In the genomic region with DNA sequence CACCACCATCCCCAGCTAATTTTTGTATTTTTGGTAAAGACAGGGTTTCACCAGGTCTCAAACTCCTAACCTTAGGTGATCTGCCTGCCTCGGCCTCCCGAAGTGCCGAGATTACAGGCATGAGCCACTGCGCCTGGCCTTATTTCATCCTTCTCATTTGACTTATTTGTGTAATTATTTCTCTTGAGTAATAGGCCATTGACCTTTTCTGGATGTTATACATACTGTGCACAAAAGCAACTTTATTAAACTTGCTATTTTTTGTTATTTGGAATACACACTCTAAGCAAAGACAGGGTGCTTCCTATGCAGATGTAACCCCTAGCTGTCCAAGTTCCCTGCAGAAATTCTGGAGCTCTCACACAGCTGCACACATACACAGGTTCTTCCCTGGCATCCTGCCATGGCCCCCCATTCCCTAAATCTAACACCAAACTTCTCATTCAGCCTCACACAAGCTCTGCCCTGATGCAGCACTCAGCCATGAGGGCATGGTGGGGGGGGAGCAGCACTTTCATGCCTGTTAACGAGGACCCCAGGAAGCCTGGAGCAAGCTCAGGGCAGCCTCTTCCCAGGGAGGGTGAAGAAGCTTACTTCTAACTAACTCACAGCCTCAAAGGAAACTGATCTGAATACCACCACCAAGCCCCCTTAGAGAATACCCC, we compare ENCODE assay signal across 20 cellular contexts.
"Had no signal": no experiment of that assay in that cellular context is flagged by ENCODE, and none has a peak within 500 bp of the region (broad histone marks: within the 10 kb centered on the region; RNA-seq: fewer than 3 reads in every experiment).

No MANE protein-coding gene starts in this region.

- ATAC-seq: activated CD8-positive, alpha-beta T cell treated with anti-CD3 and anti-CD28 coated beads for 36 hours; left colon; right cardiac atrium; SK-N-SH treated with all-trans-retinoic acid at 6 μM for 48 hours; T-cell had no signal

- H3K4me3 ChIP-seq: breast epithelium, esophagus muscularis mucosa, lung, prostate gland, skin epidermis, stomach had no signal

- H3K36me3 ChIP-seq: breast epithelium, esophagus muscularis mucosa, prostate gland, stomach had no signal

- H3K27ac ChIP-seq: breast epithelium, esophagus muscularis mucosa, prostate gland, skin epidermis, stomach had no signal

- DNase-seq: activated CD4-positive, alpha-beta T cell treated with anti-CD3 and anti-CD28 coated beads for 48 hours; activated CD4-positive, CD25-positive, alpha-beta regulatory T cell; activated CD8-positive, alpha-beta T cell treated with anti-CD3 and anti-CD28 coated beads for 36 hours; activated naive CD4-positive, alpha-beta T cell treated with anti-CD3 and anti-CD28 coated beads, Interleukin-2, amount 10 ng/mL, durations not matched to agents 7 days and 5 days; activated T-cell treated with anti-CD3 and anti-CD28 coated beads, Interleukin-2, amount 50 U/mL, for 24 hours; aorta; effector CD8-positive, alpha-beta T cell; left colon; nephron progenitor cell; right cardiac atrium; stimulated activated CD4-positive, alpha-beta T cell treated with anti-CD3 and anti-CD28 coated beads, Interleukin-4, amount 100 ng/mL, for 1 hour; stomach; T-cell; T-helper 9 cell had no signal

- H3K9me3 ChIP-seq: breast epithelium, esophagus muscularis mucosa, prostate gland, stomach had no signal

- H3K27me3 ChIP-seq: breast epithelium, esophagus muscularis mucosa had no signal
